ENCODE assay signal across 8 cellular contexts in the genomic region with DNA sequence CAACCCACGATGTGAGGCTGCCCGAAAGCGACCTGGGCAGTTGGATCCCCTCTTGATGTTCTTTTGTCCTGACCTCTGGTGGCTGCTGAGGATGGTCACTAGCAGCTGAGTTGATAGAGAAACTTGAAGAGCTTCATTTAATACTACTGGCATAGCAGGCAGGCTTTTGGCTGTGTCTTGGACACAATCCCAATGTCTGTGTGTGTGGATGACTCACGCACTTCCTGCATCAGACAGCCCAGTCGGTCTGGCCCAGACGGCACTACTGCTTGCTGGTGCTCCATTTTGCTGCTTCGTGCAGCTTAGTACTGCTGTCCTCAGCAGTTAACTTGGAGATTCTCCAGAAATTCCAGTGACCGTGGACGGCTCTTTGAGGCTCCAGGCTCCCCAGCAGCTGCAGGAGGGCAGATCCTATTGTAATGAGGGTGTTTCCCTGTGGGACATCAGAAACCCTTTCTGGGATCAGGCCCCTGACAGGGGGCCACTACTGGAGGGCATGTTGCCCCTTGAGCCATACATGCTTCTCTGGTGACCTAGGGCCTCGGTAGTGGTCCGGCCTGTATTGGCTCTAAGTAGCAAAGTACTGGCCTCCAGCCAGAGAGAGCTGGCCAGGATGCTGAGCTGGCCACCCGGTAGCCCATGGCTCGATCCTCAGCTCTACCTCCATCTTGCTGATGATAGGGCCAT. TPM values are rescaled to one million over a fixed set of nuclear protein-coding genes. Genes with fewer than 3 reads are reported as not detected.
DNase-seq lines count a peak whose midpoint lies in the region; ATAC-seq lines count a peak whose summit lies in the region.

No MANE protein-coding gene starts in this region.

- peak; percentile 29 for DNase-seq in ACHN
- DNase-seq in MV-4-11 (lab: John Stamatoyannopoulos, UW) = peak; percentile 93
- peak; percentile 96 to 99 for DNase-seq in lung microvascular endothelial cell (ENCODE audit: low read depth in 2 of 2)
- no peak for DNase-seq in activated naive CD8-positive, alpha-beta T cell treated with anti-CD3 and anti-CD28 coated beads, Interleukin-2, amount 50 U/mL, for 24 hours
- DNase-seq in DMS114 treated with DMSO at 0.1 percent for 48 hours (lab: John Stamatoyannopoulos, UW; ENCODE audit: unreplicated experiment) = no peak

- no peaks in the 10 kb centered on the region for H3K36me3 Mint-ChIP-seq in activated naive CD8-positive, alpha-beta T cell treated with anti-CD3 and anti-CD28 coated beads, Interleukin-2, amount 50 U/mL, for 24 hours (ENCODE audit: low read depth)

- H3K27ac ChIP-seq in cingulate gyrus (ENCODE audit: low read depth, low read length) = peak overlapping the region; percentile 6

- H3K9me3 Mint-ChIP-seq in activated naive CD8-positive, alpha-beta T cell treated with anti-CD3 and anti-CD28 coated beads, Interleukin-2, amount 50 U/mL, for 24 hours = peaks cover 42% of the 10 kb centered on the region

- ATAC-seq in activated naive CD8-positive, alpha-beta T cell treated with anti-CD3 and anti-CD28 coated beads, Interleukin-2, amount 50 U/mL, for 24 hours = no peak
- no peak for ATAC-seq in HG03354 (IDR thresholded peaks at IDR 0.05; ENCODE audit: poor library complexity, severe bottlenecking, unreplicated experiment)
- ATAC-seq in GM18873 (IDR thresholded peaks at IDR 0.05; ENCODE audit: low FRiP score, unreplicated experiment) = no peak

- H3K27ac Mint-ChIP-seq in activated naive CD8-positive, alpha-beta T cell treated with anti-CD3 and anti-CD28 coated beads, Interleukin-2, amount 50 U/mL, for 24 hours = no peak overlapping the region

- H3K4me1 Mint-ChIP-seq in activated naive CD8-positive, alpha-beta T cell treated with anti-CD3 and anti-CD28 coated beads, Interleukin-2, amount 50 U/mL, for 24 hours = no peaks in the 10 kb centered on the region

- H3K4me3 Mint-ChIP-seq in activated naive CD8-positive, alpha-beta T cell treated with anti-CD3 and anti-CD28 coated beads, Interleukin-2, amount 50 U/mL, for 24 hours = no peak overlapping the region

- peaks cover 19% of the 10 kb centered on the region for H3K27me3 Mint-ChIP-seq in activated naive CD8-positive, alpha-beta T cell treated with anti-CD3 and anti-CD28 coated beads, Interleukin-2, amount 50 U/mL, for 24 hours

- in situ Hi-C loops in ACHN (cut with HindIII; ENCODE audit: low pct_ligation_motif_present, low pct_unique_long_range_greater_than_20kb, low sequenced_read_pairs) = no loop called here

RNA-seq across cellular contexts. Expression of gene FPR3, which starts 4.5 kb away (rescaled TPM):
- total RNA-seq in lung microvascular endothelial cell = under 0.01 TPM in 2 replicates

RNA-seq across cellular contexts. Expression of gene FPR2, which starts 38.5 kb away (rescaled TPM):
- total RNA-seq in lung microvascular endothelial cell = not detected in 2 replicates

RNA-seq across cellular contexts. Expression of gene FPR1, which starts 47.8 kb away (rescaled TPM):
- total RNA-seq in lung microvascular endothelial cell = not detected in 2 replicates

Comparison
In these comparisons a context has a peak if more than half of its experiments do, and no peak if none do; other contexts are left out.
1. DNase-seq: peak in ACHN (single experiment), MV-4-11 (single experiment) and lung microvascular endothelial cell (2 of 2); none in activated naive CD8-positive, alpha-beta T cell treated with anti-CD3 and anti-CD28 coated beads, Interleukin-2, amount 50 U/mL, for 24 hours (single experiment) and DMS114 treated with DMSO at 0.1 percent for 48 hours (single experiment).